Comparison of ENCODE assay signal across 4 cellular contexts in genomic region chr20:63730189-63730733, GRCh38. TPM values are rescaled to one million over a fixed set of nuclear protein-coding genes. Genes with fewer than 3 reads are reported as not detected.
"Had no signal": no experiment of that assay in that cellular context is flagged by ENCODE, and none has a peak within 500 bp of the region (broad histone marks: within the 10 kb centered on the region; RNA-seq: fewer than 3 reads in every experiment).

No MANE protein-coding gene starts in this region.

RNA-seq across cellular contexts. Expression of gene TNFRSF6B, which starts 33.8 kb away (rescaled TPM):
- total RNA-seq: activated B cell treated with CpG ODN at 0.5 μM for 24 hours; activated CD4-positive, alpha-beta memory T cell treated with anti-CD3 and anti-CD28 coated beads, Interleukin-2, amount 10 ng/mL, durations not matched to agents 7 days and 5 days; activated naive CD8-positive, alpha-beta T cell treated with anti-CD3 and anti-CD28 coated beads for 36 hours; skeletal muscle tissue had no signal
